Comparison of ENCODE assay signal across 8 cellular contexts in the genomic region with DNA sequence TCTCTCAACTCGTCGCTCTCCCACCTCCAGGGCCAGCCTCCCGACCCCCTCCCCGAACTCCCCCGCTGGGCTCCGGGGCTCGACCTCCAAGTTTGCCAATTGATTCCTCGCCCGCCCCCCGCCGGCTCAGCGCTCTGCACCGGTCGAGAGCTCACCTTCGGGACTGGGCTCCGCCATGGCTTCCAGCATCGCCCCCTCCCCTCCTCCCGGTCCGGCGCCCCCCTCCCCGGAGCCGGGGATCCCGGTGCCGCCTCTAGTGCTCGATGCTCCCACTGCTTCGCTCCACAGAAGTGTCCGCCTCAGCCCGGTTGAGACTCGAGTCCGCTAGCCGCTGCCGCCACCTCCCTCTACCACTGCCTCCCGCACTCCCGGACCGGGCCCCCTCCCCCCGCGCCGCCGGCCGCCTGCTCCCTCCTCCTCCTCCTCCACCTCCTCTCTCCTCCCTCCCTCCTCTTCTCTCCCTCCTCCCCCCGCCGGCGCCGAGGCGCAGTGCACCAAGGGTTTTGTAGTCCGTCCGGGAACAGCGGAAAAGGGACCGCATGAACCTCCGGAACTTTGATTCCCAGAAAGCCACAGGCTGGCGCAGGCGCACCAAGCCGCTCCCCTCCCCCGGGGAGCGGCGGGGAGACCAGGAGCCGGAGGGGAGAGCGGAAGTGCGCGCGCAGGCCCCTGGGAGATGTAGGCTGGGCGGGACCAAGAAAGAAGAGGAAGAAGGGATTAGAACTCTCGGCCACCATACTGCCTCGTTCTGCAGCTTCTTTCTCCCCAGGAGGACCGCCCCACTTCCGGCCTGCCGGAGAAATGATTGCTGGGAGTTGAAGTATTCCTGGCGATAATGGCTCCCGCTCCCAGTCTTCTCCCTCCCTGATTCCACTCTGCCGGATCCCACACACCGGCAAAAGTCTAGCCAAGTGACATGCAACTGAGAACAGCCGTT. TPM values are rescaled to one million over a fixed set of nuclear protein-coding genes. Genes with fewer than 3 reads are reported as not detected.
A peak's percentile ranks its signal among the peaks of the same experiment; 100 is the strongest.
DNase-seq lines count a peak whose midpoint lies in the region; ATAC-seq and TF ChIP-seq lines count a peak whose summit lies in the region.

A gene (minus strand): TSS at position 367 of the 937 bp plus-strand sequence. CDS start 178 bp downstream, at position 189.

- H3K36me3 Mint-ChIP-seq in activated naive CD8-positive, alpha-beta T cell treated with anti-CD3 and anti-CD28 coated beads, Interleukin-2, amount 10 ng/mL, durations not matched to agents 7 days and 5 days: peaks cover 21% of the 10 kb centered on the region
- peaks cover 15% of the 10 kb centered on the region for H3K36me3 Mint-ChIP-seq in glutamatergic neuron (ENCODE audit: unreplicated experiment)

- DNase-seq in GM04504 (ENCODE audit: low read depth) (peak; percentile 99), NCI-H128 (lab: John Stamatoyannopoulos, UW; ENCODE audit: unreplicated experiment) (peak; percentile 94), glutamatergic neuron (peak; percentile 98), osteoblast (ENCODE audit: insufficient read length, low spot score, missing footprints) (peak; percentile 100), thoracic aorta (ENCODE audit: low spot score) (peak; percentile 96)
- DNase-seq in activated naive CD8-positive, alpha-beta T cell treated with anti-CD3 and anti-CD28 coated beads, Interleukin-2, amount 10 ng/mL, durations not matched to agents 7 days and 5 days: peak; percentile 96

- peaks cover 6% of the 10 kb centered on the region; the same call in 1 of the 2 replicates for H4K20me1 ChIP-seq in SU-DHL-6 (ENCODE audit: low read depth, low read length)
- peaks cover 34% of the 10 kb centered on the region for H4K20me1 ChIP-seq in osteoblast (ENCODE audit: insufficient read depth, low read length)

- no peaks in the 10 kb centered on the region for H3K27me3 Mint-ChIP-seq in activated naive CD8-positive, alpha-beta T cell treated with anti-CD3 and anti-CD28 coated beads, Interleukin-2, amount 10 ng/mL, durations not matched to agents 7 days and 5 days
- peaks cover 42% of the 10 kb centered on the region for H3K27me3 Mint-ChIP-seq in glutamatergic neuron (ENCODE audit: unreplicated experiment)

- H3K36me3 ChIP-seq in SU-DHL-6 (ENCODE audit: low read length) (0 out of 2 replicates have a peak, but pooled peaks cover 3% of the 10 kb centered on the region), osteoblast (ENCODE audit: insufficient read depth, low read length) (peaks cover 50% of the 10 kb centered on the region), thoracic aorta (peaks cover 18% of the 10 kb centered on the region)

- H3K4me2 ChIP-seq in SU-DHL-6 (ENCODE audit: low read depth, low read length, poor library complexity, severe bottlenecking) (peak within 1 kb of the TSS; percentile 92), osteoblast (ENCODE audit: insufficient read depth, low read length) (peak within 1 kb of the TSS; percentile 98)

- H2AFZ ChIP-seq in SU-DHL-6 (ENCODE audit: low read depth, low read length, severe bottlenecking) (no peak within 1 kb of the TSS), osteoblast (ENCODE audit: low read length) (peak within 1 kb of the TSS; percentile 31)

- TF ChIP-seq CTCF in SU-DHL-6 (IDR thresholded peaks at IDR 0.05; ENCODE audit: insufficient read depth, low read length, poor library complexity, severe bottlenecking): no peak
- no peak for TF ChIP-seq CTCF in glutamatergic neuron (IDR thresholded peaks at IDR 0.05; ENCODE audit: partially characterized antibody, unreplicated experiment)
- TF ChIP-seq CTCF in osteoblast (IDR thresholded peaks at IDR 0.05; ENCODE audit: extremely low read depth, low read depth, low read length): no peak
- TF ChIP-seq CTCF in thoracic aorta (IDR thresholded peaks at IDR 0.05): no peak

- ATAC-seq in HG02623 (IDR thresholded peaks at IDR 0.05; ENCODE audit: unreplicated experiment) (peak; percentile 49), thoracic aorta (ENCODE audit: insufficient number of reproducible peaks, low FRiP score, low read depth) (peak; percentile 58)
- ATAC-seq in activated naive CD8-positive, alpha-beta T cell treated with anti-CD3 and anti-CD28 coated beads, Interleukin-2, amount 10 ng/mL, durations not matched to agents 7 days and 5 days (ENCODE audit: low read depth): peak; percentile 71

- peaks cover 49% of the 10 kb centered on the region for H3K4me1 Mint-ChIP-seq in activated naive CD8-positive, alpha-beta T cell treated with anti-CD3 and anti-CD28 coated beads, Interleukin-2, amount 10 ng/mL, durations not matched to agents 7 days and 5 days
- H3K4me1 Mint-ChIP-seq in glutamatergic neuron (ENCODE audit: low read depth, unreplicated experiment): peaks cover 29% of the 10 kb centered on the region

- POLR2A ChIA-PET in activated naive CD8-positive, alpha-beta T cell treated with anti-CD3 and anti-CD28 coated beads, Interleukin-2, amount 10 ng/mL, durations not matched to agents 7 days and 5 days (lab: Charles Lee): interaction anchor here (1.0 to 12.9 kb wide), 11 partner anchors 11 to 448 kb away, joined by 3 to 162 read pairs (median 6); a partner anchor contains a TSS

- H3K27me3 ChIP-seq in SU-DHL-6 (ENCODE audit: low read length) (no peaks in the 10 kb centered on the region), osteoblast (ENCODE audit: insufficient read depth, low read length) (no peaks in the 10 kb centered on the region), thoracic aorta (replicated peaks; ENCODE audit: insufficient read depth) (no peaks in the 10 kb centered on the region)

- H3K4me3 ChIP-seq in SU-DHL-6 (ENCODE audit: insufficient read depth, low read length, poor library complexity, severe bottlenecking): peak within 1 kb of the TSS; percentile 98
- peak within 1 kb of the TSS; percentile 96 for H3K4me3 ChIP-seq in osteoblast (ENCODE audit: insufficient read depth, low read length)
- peak within 1 kb of the TSS; percentile 97 for H3K4me3 ChIP-seq in thoracic aorta

- no peaks in the 10 kb centered on the region for H3K9me3 ChIP-seq in SU-DHL-6 (ENCODE audit: insufficient read depth, low read length)
- H3K9me3 ChIP-seq in osteoblast (ENCODE audit: low read depth, low read length): no peaks in the 10 kb centered on the region
- H3K9me3 ChIP-seq in thoracic aorta: no peaks in the 10 kb centered on the region

- H3K9me3 Mint-ChIP-seq in activated naive CD8-positive, alpha-beta T cell treated with anti-CD3 and anti-CD28 coated beads, Interleukin-2, amount 10 ng/mL, durations not matched to agents 7 days and 5 days: no peaks in the 10 kb centered on the region
- peaks cover 40% of the 10 kb centered on the region for H3K9me3 Mint-ChIP-seq in glutamatergic neuron (ENCODE audit: unreplicated experiment)

- peaks cover 32% of the 10 kb centered on the region for H3K79me2 ChIP-seq in SU-DHL-6 (ENCODE audit: insufficient read depth, low read length)
- H3K79me2 ChIP-seq in osteoblast (ENCODE audit: insufficient read depth, low read length): peaks cover 81% of the 10 kb centered on the region

- peaks cover 59% of the 10 kb centered on the region for H3F3A ChIP-seq in SU-DHL-6 (ENCODE audit: insufficient read depth)

- peak within 1 kb of the TSS; percentile 97 for H3K4me3 Mint-ChIP-seq in activated naive CD8-positive, alpha-beta T cell treated with anti-CD3 and anti-CD28 coated beads, Interleukin-2, amount 10 ng/mL, durations not matched to agents 7 days and 5 days
- H3K4me3 Mint-ChIP-seq in glutamatergic neuron (ENCODE audit: unreplicated experiment): peak within 1 kb of the TSS; percentile 99

- H3K27ac ChIP-seq in SU-DHL-6 (ENCODE audit: low read depth, low read length): peak within 1 kb of the TSS; percentile 93
- H3K27ac ChIP-seq in osteoblast (ENCODE audit: low read depth, low read length): peak within 1 kb of the TSS; percentile 84
- H3K27ac ChIP-seq in thoracic aorta: peak within 1 kb of the TSS; percentile 84 to 91

- H3K9ac ChIP-seq in SU-DHL-6 (ENCODE audit: low read length): peak within 1 kb of the TSS; percentile 100

- H3K27ac Mint-ChIP-seq in activated naive CD8-positive, alpha-beta T cell treated with anti-CD3 and anti-CD28 coated beads, Interleukin-2, amount 10 ng/mL, durations not matched to agents 7 days and 5 days: peak within 1 kb of the TSS; percentile 97
- H3K27ac Mint-ChIP-seq in glutamatergic neuron (ENCODE audit: unreplicated experiment): peak within 1 kb of the TSS; percentile 100

- H3K4me1 ChIP-seq in osteoblast (ENCODE audit: insufficient read depth, low read length) (peaks cover 48% of the 10 kb centered on the region), thoracic aorta (ENCODE audit: control insufficient read depth in 1 of 2, low read depth in 2 of 2) (peaks cover 27 to 37% of the 10 kb centered on the region in 2 donors)

- no peaks in the 10 kb centered on the region for H3K9me2 ChIP-seq in SU-DHL-6 (replicated peaks; ENCODE audit: insufficient read depth, low read length)

RNA-seq across cellular contexts. Expression of the gene that starts here (rescaled TPM):
- total RNA-seq in activated naive CD8-positive, alpha-beta T cell treated with anti-CD3 and anti-CD28 coated beads, Interleukin-2, amount 10 ng/mL, durations not matched to agents 7 days and 5 days: 10 to 100 TPM; 49.9 to 50.4 TPM
- total RNA-seq in glutamatergic neuron (ENCODE audit: unreplicated experiment): 72.3 TPM
- total RNA-seq in osteoblast: 53.2 and 55.4 TPM in 2 replicates
- 10 to 100 TPM; 25.1 to 44.7 TPM for total RNA-seq in thoracic aorta

Comparison
In these comparisons a context has a peak if more than half of its experiments do, and no peak if none do; other contexts are left out.
1. Peak in every context shown above with its lines: DNase-seq, ATAC-seq, H3K4me3 ChIP-seq and H3K27ac ChIP-seq.